In the genomic region with DNA sequence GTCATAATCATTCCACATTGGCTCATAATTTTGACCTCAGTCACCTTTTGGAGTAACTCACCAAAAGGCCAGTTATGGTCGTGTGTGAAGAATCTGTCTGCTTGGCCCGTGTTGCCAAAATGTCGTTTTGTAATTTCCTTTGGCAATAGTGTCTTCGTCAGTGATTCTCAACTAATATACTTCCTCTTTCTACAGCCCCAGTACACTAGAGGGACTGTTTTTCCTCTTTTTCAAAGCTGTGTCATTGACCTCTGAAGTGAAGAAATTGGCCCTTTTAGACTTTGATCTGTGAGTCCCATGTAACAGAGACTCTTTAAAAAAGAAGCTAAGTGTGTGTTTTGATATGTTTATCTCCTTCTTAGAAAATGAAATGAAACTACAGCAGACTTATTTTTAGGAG, we compare ENCODE assay signal across 1 cellular context.
A peak's percentile ranks its signal among the peaks of the same experiment; 100 is the strongest.
TF ChIP-seq lines count a peak whose summit lies in the region.

No MANE protein-coding gene starts in this region.

TF ChIP-seq in K562, 482 proteins besides CTCF, POLR2A, EP300 and RAD21 (continued from another document and continues in another):
- TF ChIP-seq, protein P1, sequence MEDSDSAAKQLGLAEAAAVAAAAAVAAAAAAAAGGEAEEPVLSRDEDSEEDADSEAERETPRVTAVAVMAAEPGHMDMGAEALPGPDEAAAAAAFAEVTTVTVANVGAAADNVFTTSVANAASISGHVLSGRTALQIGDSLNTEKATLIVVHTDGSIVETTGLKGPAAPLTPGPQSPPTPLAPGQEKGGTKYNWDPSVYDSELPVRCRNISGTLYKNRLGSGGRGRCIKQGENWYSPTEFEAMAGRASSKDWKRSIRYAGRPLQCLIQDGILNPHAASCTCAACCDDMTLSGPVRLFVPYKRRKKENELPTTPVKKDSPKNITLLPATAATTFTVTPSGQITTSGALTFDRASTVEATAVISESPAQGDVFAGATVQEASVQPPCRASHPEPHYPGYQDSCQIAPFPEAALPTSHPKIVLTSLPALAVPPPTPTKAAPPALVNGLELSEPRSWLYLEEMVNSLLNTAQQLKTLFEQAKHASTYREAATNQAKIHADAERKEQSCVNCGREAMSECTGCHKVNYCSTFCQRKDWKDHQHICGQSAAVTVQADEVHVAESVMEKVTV (CRISPR knock-in tag; IDR thresholded peaks at IDR 0.05): 0 out of 2 replicates have a peak, but pooled peaks have one; percentile 18
- TF ChIP-seq ZNF431 (CRISPR knock-in tag; IDR thresholded peaks at IDR 0.05) (no peak), GABPB1 (CRISPR knock-in tag; IDR thresholded peaks at IDR 0.05) (no peak), ZBTB17 (CRISPR knock-in tag; IDR thresholded peaks at IDR 0.05) (no peak), NFATC3 (IDR thresholded peaks at IDR 0.05) (no peak), ZC3H8 (IDR thresholded peaks at IDR 0.05) (no peak), SMAD2 (IDR thresholded peaks at IDR 0.05; ENCODE audit: low read depth, low read length) (no peak), SLC30A9 (CRISPR knock-in tag; IDR thresholded peaks at IDR 0.05) (no peak), MIER1 (IDR thresholded peaks at IDR 0.05; ENCODE audit: low read depth) (no peak), RBM25 (IDR thresholded peaks at IDR 0.05; ENCODE audit: low read depth, low read length, severe bottlenecking) (no peak), ZZZ3 (IDR thresholded peaks at IDR 0.05) (no peak), ZBTB8A (IDR thresholded peaks at IDR 0.05; ENCODE audit: partially characterized antibody) (no peak), MAFF (IDR thresholded peaks at IDR 0.05; ENCODE audit: low read length) (no peak), ZNF324 (CRISPR knock-in tag; IDR thresholded peaks at IDR 0.05) (no peak), ZNF780A (CRISPR knock-in tag; IDR thresholded peaks at IDR 0.05) (no peak), ZNF133 (CRISPR knock-in tag; IDR thresholded peaks at IDR 0.05) (no peak), TGIF2 (CRISPR knock-in tag; IDR thresholded peaks at IDR 0.05) (no peak), NR2F6 (CRISPR knock-in tag; IDR thresholded peaks at IDR 0.05) (no peak), RBM34 (IDR thresholded peaks at IDR 0.05; ENCODE audit: borderline replicate concordance, insufficient read depth, low read length) (no peak), ZNF175 (CRISPR knock-in tag; IDR thresholded peaks at IDR 0.05; ENCODE audit: low read depth) (no peak), NFXL1 (CRISPR knock-in tag; IDR thresholded peaks at IDR 0.05) (no peak), MCM7 (IDR thresholded peaks at IDR 0.05) (no peak), GABPB2 (CRISPR knock-in tag; conservative IDR thresholded peaks at IDR 0.05) (no peak), POU5F1 (IDR thresholded peaks at IDR 0.05; ENCODE audit: borderline replicate concordance, low read depth, low read length, partially characterized antibody) (no peak), ZNF232 (CRISPR knock-in tag; IDR thresholded peaks at IDR 0.05) (no peak), MYC (IDR thresholded peaks at IDR 0.05; ENCODE audit: low read depth, low read length) (no peak), MYC (CRISPR knock-in tag; IDR thresholded peaks at IDR 0.05; ENCODE audit: borderline replicate concordance, low read depth) (no peak), SMARCA5 (IDR thresholded peaks at IDR 0.05) (peak; percentile 56; the same call in 1 of the 2 replicates), FOSL1 (tag; conservative IDR thresholded peaks at IDR 0.05) (peak; percentile 29; the same call in 1 of the 2 replicates), PHB2 (IDR thresholded peaks at IDR 0.05; ENCODE audit: low read depth) (no peak), ZNF3 (CRISPR knock-in tag; IDR thresholded peaks at IDR 0.05) (no peak), ZNF644 (tag; IDR thresholded peaks at IDR 0.05; ENCODE audit: low read depth) (no peak), HDAC8 (tag; IDR thresholded peaks at IDR 0.05) (no peak), STAT5B (CRISPR knock-in tag; IDR thresholded peaks at IDR 0.05) (no peak), THRAP3 (IDR thresholded peaks at IDR 0.05; ENCODE audit: borderline replicate concordance) (no peak), ZNF507 (tag; conservative IDR thresholded peaks at IDR 0.05) (no peak), RB1 (IDR thresholded peaks at IDR 0.05; ENCODE audit: low read depth) (no peak), TRIM24 (IDR thresholded peaks at IDR 0.05) (no peak), NR2C2 (CRISPR knock-in tag; IDR thresholded peaks at IDR 0.05) (no peak), NR2C2 (tag; IDR thresholded peaks at IDR 0.05) (no peak), HDAC3 (IDR thresholded peaks at IDR 0.05; ENCODE audit: borderline replicate concordance, partially characterized antibody) (no peak), RBM39 (optimal IDR thresholded peaks at IDR 0.05; ENCODE audit: low read depth, low read length) (no peak), ZNF140 (CRISPR knock-in tag; IDR thresholded peaks at IDR 0.05) (no peak), ELF1 (tag; IDR thresholded peaks at IDR 0.05) (peak; percentile 62), YBX1 (IDR thresholded peaks at IDR 0.05) (no peak), HLTF (IDR thresholded peaks at IDR 0.05) (no peak), PTTG1 (tag; IDR thresholded peaks at IDR 0.05; ENCODE audit: low read depth) (no peak), SRSF7 (optimal IDR thresholded peaks at IDR 0.05; ENCODE audit: low read depth, low read length) (no peak), ZNF165 (CRISPR knock-in tag; IDR thresholded peaks at IDR 0.05; ENCODE audit: borderline replicate concordance) (no peak), CHD4 (IDR thresholded peaks at IDR 0.05; ENCODE audit: insufficient read depth, insufficient replicate concordance, low read depth, low read length, poor library complexity, severe bottlenecking) (no peak), U2AF2 (optimal IDR thresholded peaks at IDR 0.05; ENCODE audit: low read depth, low read length) (no peak), MCM2 (IDR thresholded peaks at IDR 0.05; ENCODE audit: low read depth) (no peak), ARID2 (IDR thresholded peaks at IDR 0.05) (no peak), PURB (CRISPR knock-in tag; IDR thresholded peaks at IDR 0.05; ENCODE audit: low read depth) (no peak), KDM5B (IDR thresholded peaks at IDR 0.05; ENCODE audit: insufficient replicate concordance, low read depth, low read length) (no peak), NFE2 (IDR thresholded peaks at IDR 0.05; ENCODE audit: low read depth) (peak; percentile 26; the same call in 1 of the 2 replicates)
- TF ChIP-seq, protein P2, sequence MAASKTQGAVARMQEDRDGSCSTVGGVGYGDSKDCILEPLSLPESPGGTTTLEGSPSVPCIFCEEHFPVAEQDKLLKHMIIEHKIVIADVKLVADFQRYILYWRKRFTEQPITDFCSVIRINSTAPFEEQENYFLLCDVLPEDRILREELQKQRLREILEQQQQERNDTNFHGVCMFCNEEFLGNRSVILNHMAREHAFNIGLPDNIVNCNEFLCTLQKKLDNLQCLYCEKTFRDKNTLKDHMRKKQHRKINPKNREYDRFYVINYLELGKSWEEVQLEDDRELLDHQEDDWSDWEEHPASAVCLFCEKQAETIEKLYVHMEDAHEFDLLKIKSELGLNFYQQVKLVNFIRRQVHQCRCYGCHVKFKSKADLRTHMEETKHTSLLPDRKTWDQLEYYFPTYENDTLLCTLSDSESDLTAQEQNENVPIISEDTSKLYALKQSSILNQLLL (CRISPR knock-in tag; IDR thresholded peaks at IDR 0.05; ENCODE audit: borderline replicate concordance): no peak
- TF ChIP-seq, protein P3, sequence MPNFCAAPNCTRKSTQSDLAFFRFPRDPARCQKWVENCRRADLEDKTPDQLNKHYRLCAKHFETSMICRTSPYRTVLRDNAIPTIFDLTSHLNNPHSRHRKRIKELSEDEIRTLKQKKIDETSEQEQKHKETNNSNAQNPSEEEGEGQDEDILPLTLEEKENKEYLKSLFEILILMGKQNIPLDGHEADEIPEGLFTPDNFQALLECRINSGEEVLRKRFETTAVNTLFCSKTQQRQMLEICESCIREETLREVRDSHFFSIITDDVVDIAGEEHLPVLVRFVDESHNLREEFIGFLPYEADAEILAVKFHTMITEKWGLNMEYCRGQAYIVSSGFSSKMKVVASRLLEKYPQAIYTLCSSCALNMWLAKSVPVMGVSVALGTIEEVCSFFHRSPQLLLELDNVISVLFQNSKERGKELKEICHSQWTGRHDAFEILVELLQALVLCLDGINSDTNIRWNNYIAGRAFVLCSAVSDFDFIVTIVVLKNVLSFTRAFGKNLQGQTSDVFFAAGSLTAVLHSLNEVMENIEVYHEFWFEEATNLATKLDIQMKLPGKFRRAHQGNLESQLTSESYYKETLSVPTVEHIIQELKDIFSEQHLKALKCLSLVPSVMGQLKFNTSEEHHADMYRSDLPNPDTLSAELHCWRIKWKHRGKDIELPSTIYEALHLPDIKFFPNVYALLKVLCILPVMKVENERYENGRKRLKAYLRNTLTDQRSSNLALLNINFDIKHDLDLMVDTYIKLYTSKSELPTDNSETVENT (CRISPR knock-in tag; IDR thresholded peaks at IDR 0.05): no peak
- TF ChIP-seq, protein P4, sequence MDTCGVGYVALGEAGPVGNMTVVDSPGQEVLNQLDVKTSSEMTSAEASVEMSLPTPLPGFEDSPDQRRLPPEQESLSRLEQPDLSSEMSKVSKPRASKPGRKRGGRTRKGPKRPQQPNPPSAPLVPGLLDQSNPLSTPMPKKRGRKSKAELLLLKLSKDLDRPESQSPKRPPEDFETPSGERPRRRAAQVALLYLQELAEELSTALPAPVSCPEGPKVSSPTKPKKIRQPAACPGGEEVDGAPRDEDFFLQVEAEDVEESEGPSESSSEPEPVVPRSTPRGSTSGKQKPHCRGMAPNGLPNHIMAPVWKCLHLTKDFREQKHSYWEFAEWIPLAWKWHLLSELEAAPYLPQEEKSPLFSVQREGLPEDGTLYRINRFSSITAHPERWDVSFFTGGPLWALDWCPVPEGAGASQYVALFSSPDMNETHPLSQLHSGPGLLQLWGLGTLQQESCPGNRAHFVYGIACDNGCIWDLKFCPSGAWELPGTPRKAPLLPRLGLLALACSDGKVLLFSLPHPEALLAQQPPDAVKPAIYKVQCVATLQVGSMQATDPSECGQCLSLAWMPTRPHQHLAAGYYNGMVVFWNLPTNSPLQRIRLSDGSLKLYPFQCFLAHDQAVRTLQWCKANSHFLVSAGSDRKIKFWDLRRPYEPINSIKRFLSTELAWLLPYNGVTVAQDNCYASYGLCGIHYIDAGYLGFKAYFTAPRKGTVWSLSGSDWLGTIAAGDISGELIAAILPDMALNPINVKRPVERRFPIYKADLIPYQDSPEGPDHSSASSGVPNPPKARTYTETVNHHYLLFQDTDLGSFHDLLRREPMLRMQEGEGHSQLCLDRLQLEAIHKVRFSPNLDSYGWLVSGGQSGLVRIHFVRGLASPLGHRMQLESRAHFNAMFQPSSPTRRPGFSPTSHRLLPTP (IDR thresholded peaks at IDR 0.05; ENCODE audit: borderline replicate concordance, extremely low read depth, insufficient read length): no peak
- TF ChIP-seq, protein P5, sequence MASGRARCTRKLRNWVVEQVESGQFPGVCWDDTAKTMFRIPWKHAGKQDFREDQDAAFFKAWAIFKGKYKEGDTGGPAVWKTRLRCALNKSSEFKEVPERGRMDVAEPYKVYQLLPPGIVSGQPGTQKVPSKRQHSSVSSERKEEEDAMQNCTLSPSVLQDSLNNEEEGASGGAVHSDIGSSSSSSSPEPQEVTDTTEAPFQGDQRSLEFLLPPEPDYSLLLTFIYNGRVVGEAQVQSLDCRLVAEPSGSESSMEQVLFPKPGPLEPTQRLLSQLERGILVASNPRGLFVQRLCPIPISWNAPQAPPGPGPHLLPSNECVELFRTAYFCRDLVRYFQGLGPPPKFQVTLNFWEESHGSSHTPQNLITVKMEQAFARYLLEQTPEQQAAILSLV (tag; IDR thresholded peaks at IDR 0.05): no peak
- TF ChIP-seq, protein P6, sequence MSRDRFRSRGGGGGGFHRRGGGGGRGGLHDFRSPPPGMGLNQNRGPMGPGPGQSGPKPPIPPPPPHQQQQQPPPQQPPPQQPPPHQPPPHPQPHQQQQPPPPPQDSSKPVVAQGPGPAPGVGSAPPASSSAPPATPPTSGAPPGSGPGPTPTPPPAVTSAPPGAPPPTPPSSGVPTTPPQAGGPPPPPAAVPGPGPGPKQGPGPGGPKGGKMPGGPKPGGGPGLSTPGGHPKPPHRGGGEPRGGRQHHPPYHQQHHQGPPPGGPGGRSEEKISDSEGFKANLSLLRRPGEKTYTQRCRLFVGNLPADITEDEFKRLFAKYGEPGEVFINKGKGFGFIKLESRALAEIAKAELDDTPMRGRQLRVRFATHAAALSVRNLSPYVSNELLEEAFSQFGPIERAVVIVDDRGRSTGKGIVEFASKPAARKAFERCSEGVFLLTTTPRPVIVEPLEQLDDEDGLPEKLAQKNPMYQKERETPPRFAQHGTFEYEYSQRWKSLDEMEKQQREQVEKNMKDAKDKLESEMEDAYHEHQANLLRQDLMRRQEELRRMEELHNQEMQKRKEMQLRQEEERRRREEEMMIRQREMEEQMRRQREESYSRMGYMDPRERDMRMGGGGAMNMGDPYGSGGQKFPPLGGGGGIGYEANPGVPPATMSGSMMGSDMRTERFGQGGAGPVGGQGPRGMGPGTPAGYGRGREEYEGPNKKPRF (IDR thresholded peaks at IDR 0.05; ENCODE audit: low read depth, low read length): no peak
- TF ChIP-seq, protein P7, sequence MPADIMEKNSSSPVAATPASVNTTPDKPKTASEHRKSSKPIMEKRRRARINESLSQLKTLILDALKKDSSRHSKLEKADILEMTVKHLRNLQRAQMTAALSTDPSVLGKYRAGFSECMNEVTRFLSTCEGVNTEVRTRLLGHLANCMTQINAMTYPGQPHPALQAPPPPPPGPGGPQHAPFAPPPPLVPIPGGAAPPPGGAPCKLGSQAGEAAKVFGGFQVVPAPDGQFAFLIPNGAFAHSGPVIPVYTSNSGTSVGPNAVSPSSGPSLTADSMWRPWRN (IDR thresholded peaks at IDR 0.05; ENCODE audit: low read depth): no peak
- TF ChIP-seq, protein P8, sequence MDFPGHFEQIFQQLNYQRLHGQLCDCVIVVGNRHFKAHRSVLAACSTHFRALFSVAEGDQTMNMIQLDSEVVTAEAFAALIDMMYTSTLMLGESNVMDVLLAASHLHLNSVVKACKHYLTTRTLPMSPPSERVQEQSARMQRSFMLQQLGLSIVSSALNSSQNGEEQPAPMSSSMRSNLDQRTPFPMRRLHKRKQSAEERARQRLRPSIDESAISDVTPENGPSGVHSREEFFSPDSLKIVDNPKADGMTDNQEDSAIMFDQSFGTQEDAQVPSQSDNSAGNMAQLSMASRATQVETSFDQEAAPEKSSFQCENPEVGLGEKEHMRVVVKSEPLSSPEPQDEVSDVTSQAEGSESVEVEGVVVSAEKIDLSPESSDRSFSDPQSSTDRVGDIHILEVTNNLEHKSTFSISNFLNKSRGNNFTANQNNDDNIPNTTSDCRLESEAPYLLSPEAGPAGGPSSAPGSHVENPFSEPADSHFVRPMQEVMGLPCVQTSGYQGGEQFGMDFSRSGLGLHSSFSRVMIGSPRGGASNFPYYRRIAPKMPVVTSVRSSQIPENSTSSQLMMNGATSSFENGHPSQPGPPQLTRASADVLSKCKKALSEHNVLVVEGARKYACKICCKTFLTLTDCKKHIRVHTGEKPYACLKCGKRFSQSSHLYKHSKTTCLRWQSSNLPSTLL (IDR thresholded peaks at IDR 0.05): no peak
- TF ChIP-seq, protein P9, sequence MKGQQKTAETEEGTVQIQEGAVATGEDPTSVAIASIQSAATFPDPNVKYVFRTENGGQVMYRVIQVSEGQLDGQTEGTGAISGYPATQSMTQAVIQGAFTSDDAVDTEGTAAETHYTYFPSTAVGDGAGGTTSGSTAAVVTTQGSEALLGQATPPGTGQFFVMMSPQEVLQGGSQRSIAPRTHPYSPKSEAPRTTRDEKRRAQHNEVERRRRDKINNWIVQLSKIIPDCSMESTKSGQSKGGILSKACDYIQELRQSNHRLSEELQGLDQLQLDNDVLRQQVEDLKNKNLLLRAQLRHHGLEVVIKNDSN (CRISPR knock-in tag; IDR thresholded peaks at IDR 0.05): no peak
